In the genomic region with DNA sequence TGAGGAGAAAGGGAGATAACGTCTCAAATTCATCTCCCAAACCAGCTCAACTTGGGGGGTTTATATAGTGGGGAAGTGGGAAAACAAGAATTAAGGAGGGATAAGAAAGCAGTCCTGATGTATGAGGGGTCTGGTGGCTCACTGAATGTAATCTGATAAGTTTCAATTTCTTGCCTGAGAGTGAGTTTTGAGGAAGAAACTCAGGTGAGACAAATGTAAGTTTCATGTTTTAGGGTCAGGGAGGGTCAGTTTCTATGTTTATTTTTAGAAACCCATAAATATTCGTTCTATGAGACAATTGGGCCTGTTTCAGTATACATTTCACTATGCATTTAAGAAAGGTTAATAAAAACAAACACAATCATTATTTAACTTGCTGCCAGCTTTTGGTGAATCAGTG, we compare ENCODE assay signal across 14 cellular contexts.
A peak's percentile ranks its signal among the peaks of the same experiment; 100 is the strongest.
DNase-seq lines count a peak whose midpoint lies in the region; ATAC-seq, FAIRE-seq and TF ChIP-seq lines count a peak whose summit lies in the region.
"Had no signal": no experiment of that assay in that cellular context is flagged by ENCODE, and none has a peak within 500 bp of the region (broad histone marks: within the 10 kb centered on the region; RNA-seq: fewer than 3 reads in every experiment).

No MANE protein-coding gene starts in this region.

- no TSS peak for BruUV-seq in HepG2 (replicated peaks; lab: Mats Ljungman, UMichigan)

- peaks cover 4% of the 10 kb centered on the region for H3K9me3 Mint-ChIP-seq in mesothelial cell of epicardium

- peaks cover 2% of the 10 kb centered on the region for H3K36me3 Mint-ChIP-seq in mesothelial cell of epicardium
- H3K36me3 Mint-ChIP-seq: natural killer cell treated with Interleukin-12 subunit alpha and Interleukin-12 subunit beta and Interleukin-15 and Interleukin-18, amount 100 ng/mL, for 72 hours had no signal

- no peaks in the 10 kb centered on the region for H4K20me1 ChIP-seq in HepG2 (ENCODE audit: insufficient read depth, low read length)
- H4K20me1 ChIP-seq: BLaER1 had no signal

- no peaks in the 10 kb centered on the region; a peak in 1 of 5 replicates for H3K27me3 ChIP-seq in HepG2 (ENCODE audit: control insufficient read depth in 1 of 2, insufficient read depth in 2 of 2, low read length in 2 of 2)
- H3K27me3 ChIP-seq: BLaER1 had no signal

- no peak overlapping the region for H2AFZ ChIP-seq in HepG2 (ENCODE audit: low read length)

- no peak overlapping the region for H3K27ac ChIP-seq in HepG2 (ENCODE audit: extremely low read length, insufficient read depth, low read length)
- H3K27ac ChIP-seq: BLaER1 had no signal

- no peak for DNase-seq in mesothelial cell of epicardium (ENCODE audit: low spot score in 2 of 2, unreplicated experiment in 2 of 2)
- DNase-seq in Ammon's horn (ENCODE audit: low spot score) = no peak
- no peak for DNase-seq in HepG2 (ENCODE audit: low spot score)
- DNase-seq in stimulated activated naive CD4-positive, alpha-beta T cell treated with Interleukin-2 at 50 U/mL for 16 hours (lab: John Stamatoyannopoulos, UW) = no peak
- DNase-seq: activated T-cell treated with anti-CD3 and anti-CD28 coated beads, Interleukin-2, amount 50 U/mL, for 72 hours; dermis blood vessel endothelial cell; NCI-H226 had no signal

- no peak for FAIRE-seq in HepG2 (lab: Jason Lieb, UNC)

- H3K4me3 Mint-ChIP-seq in mesothelial cell of epicardium = peak overlapping the region; percentile 30
- H3K4me3 Mint-ChIP-seq: activated T-cell treated with anti-CD3 and anti-CD28 coated beads, Interleukin-2, amount 50 U/mL, for 72 hours; natural killer cell treated with Interleukin-12 subunit alpha and Interleukin-12 subunit beta and Interleukin-15 and Interleukin-18, amount 100 ng/mL, for 72 hours had no signal

- no peak for TF ChIP-seq POLR2A in HepG2 (IDR thresholded peaks at IDR 0.05; ENCODE audit: insufficient read depth in 1 of 2, low read depth in 2 of 2, low read length in 2 of 2)

- in situ Hi-C loops in HepG2 (cut with HindIII; ENCODE audit: extremely low pct_ligation_motif_present, low pct_unique_long_range_greater_than_20kb) = no loop called here

- H3K79me2 ChIP-seq in HepG2 (ENCODE audit: insufficient read depth, low read length) = no peaks in the 10 kb centered on the region

- WGBS in HepG2 (ENCODE audit: low lambda C conversion rate) = 0% methylated on average over 2 of the region's 2 CpGs

- H3K9ac ChIP-seq in HepG2 (ENCODE audit: insufficient read depth, low read depth, low read length) = no peak overlapping the region
- H3K9ac ChIP-seq: BLaER1 had no signal

- ATAC-seq in GM18870 (IDR thresholded peaks at IDR 0.05; ENCODE audit: unreplicated experiment) (peak; percentile 69), GM21717 (IDR thresholded peaks at IDR 0.05; ENCODE audit: unreplicated experiment) (peak; percentile 71), HG03103 (IDR thresholded peaks at IDR 0.05; ENCODE audit: low read depth, unreplicated experiment) (peak; percentile 77), HG03045 (IDR thresholded peaks at IDR 0.05; ENCODE audit: unreplicated experiment) (no peak), HepG2 (no peak)
- ATAC-seq: activated T-cell treated with anti-CD3 and anti-CD28 coated beads, Interleukin-2, amount 50 U/mL, for 72 hours; natural killer cell treated with Interleukin-12 subunit alpha and Interleukin-12 subunit beta and Interleukin-15 and Interleukin-18, amount 100 ng/mL, for 72 hours; sciatic nerve had no signal

- no peaks in the 10 kb centered on the region for H3K9me3 ChIP-seq in HepG2 (ENCODE audit: low read length)
- H3K9me3 ChIP-seq: BLaER1 had no signal

- no peak for TF ChIP-seq EP300 in HepG2 (IDR thresholded peaks at IDR 0.05; ENCODE audit: low read depth in 2 of 2, low read length in 2 of 2)
- TF ChIP-seq EP300 in HepG2 (CRISPR knock-in tag; IDR thresholded peaks at IDR 0.05; ENCODE audit: borderline replicate concordance) = no peak

- no peaks in the 10 kb centered on the region for H3K27me3 Mint-ChIP-seq in mesothelial cell of epicardium (ENCODE audit: low read depth)
- H3K27me3 Mint-ChIP-seq: natural killer cell treated with Interleukin-12 subunit alpha and Interleukin-12 subunit beta and Interleukin-15 and Interleukin-18, amount 100 ng/mL, for 72 hours had no signal

- POLR2A ChIA-PET in HepG2 (lab: Yijun Ruan, JAX) = no interaction called here

- no peaks in the 10 kb centered on the region for H3K36me3 ChIP-seq in HepG2 (replicated peaks in 1 of 2; ENCODE audit: control insufficient read depth in 1 of 2, insufficient read depth in 2 of 2, low read length in 2 of 2)
- H3K36me3 ChIP-seq: BLaER1 had no signal

- H3K4me3 ChIP-seq in HepG2 (replicated peaks in 1 of 3; ENCODE audit: insufficient read depth in 1 of 3, low read depth in 2 of 3, low read length in 3 of 3) = no peak overlapping the region
- H3K4me3 ChIP-seq: BLaER1 had no signal

- CTCF ChIA-PET in HepG2 (lab: Yijun Ruan, JAX; ENCODE audit: low intra/inter-chr PET ratio, low total read pairs) = no interaction called here

- peak overlapping the region; percentile 94 for H3K27ac Mint-ChIP-seq in mesothelial cell of epicardium
- H3K27ac Mint-ChIP-seq: activated T-cell treated with anti-CD3 and anti-CD28 coated beads, Interleukin-2, amount 50 U/mL, for 72 hours; natural killer cell treated with Interleukin-12 subunit alpha and Interleukin-12 subunit beta and Interleukin-15 and Interleukin-18, amount 100 ng/mL, for 72 hours had no signal

- no peak overlapping the region for H3K4me2 ChIP-seq in HepG2 (ENCODE audit: low read depth, low read length)
- H3K4me2 ChIP-seq: BLaER1 had no signal

- no peaks in the 10 kb centered on the region for H3K4me1 ChIP-seq in HepG2 (ENCODE audit: insufficient read depth, low read length)
- H3K4me1 ChIP-seq: BLaER1 had no signal

- TF ChIP-seq CTCF in mesothelial cell of epicardium (IDR thresholded peaks at IDR 0.05; ENCODE audit: unreplicated experiment) (no peak), HepG2 (CRISPR knock-in tag; IDR thresholded peaks at IDR 0.05) (no peak)

- peaks cover 58% of the 10 kb centered on the region for H3K4me1 Mint-ChIP-seq in mesothelial cell of epicardium

- no peak for TF ChIP-seq RAD21 in HepG2 (CRISPR knock-in tag; IDR thresholded peaks at IDR 0.05)

- intact Hi-C loops in HepG2 (cut with micrococcal nuclease; ENCODE audit: unreplicated experiment) = no loop called here

TF ChIP-seq in HepG2, 621 proteins besides CTCF, POLR2A, EP300 and RAD21 (continues in another document):
- TF ChIP-seq, protein P1, sequence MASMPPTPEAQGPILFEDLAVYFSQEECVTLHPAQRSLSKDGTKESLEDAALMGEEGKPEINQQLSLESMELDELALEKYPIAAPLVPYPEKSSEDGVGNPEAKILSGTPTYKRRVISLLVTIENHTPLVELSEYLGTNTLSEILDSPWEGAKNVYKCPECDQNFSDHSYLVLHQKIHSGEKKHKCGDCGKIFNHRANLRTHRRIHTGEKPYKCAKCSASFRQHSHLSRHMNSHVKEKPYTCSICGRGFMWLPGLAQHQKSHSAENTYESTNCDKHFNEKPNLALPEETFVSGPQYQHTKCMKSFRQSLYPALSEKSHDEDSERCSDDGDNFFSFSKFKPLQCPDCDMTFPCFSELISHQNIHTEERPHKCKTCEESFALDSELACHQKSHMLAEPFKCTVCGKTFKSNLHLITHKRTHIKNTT (CRISPR knock-in tag; IDR thresholded peaks at IDR 0.05) = no peak
- TF ChIP-seq, protein P2, sequence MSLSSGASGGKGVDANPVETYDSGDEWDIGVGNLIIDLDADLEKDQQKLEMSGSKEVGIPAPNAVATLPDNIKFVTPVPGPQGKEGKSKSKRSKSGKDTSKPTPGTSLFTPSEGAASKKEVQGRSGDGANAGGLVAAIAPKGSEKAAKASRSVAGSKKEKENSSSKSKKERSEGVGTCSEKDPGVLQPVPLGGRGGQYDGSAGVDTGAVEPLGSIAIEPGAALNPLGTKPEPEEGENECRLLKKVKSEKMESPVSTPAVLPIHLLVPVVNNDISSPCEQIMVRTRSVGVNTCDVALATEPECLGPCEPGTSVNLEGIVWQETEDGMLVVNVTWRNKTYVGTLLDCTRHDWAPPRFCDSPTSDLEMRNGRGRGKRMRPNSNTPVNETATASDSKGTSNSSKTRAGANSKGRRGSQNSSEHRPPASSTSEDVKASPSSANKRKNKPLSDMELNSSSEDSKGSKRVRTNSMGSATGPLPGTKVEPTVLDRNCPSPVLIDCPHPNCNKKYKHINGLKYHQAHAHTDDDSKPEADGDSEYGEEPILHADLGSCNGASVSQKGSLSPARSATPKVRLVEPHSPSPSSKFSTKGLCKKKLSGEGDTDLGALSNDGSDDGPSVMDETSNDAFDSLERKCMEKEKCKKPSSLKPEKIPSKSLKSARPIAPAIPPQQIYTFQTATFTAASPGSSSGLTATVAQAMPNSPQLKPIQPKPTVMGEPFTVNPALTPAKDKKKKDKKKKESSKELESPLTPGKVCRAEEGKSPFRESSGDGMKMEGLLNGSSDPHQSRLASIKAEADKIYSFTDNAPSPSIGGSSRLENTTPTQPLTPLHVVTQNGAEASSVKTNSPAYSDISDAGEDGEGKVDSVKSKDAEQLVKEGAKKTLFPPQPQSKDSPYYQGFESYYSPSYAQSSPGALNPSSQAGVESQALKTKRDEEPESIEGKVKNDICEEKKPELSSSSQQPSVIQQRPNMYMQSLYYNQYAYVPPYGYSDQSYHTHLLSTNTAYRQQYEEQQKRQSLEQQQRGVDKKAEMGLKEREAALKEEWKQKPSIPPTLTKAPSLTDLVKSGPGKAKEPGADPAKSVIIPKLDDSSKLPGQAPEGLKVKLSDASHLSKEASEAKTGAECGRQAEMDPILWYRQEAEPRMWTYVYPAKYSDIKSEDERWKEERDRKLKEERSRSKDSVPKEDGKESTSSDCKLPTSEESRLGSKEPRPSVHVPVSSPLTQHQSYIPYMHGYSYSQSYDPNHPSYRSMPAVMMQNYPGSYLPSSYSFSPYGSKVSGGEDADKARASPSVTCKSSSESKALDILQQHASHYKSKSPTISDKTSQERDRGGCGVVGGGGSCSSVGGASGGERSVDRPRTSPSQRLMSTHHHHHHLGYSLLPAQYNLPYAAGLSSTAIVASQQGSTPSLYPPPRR (CRISPR knock-in tag; IDR thresholded peaks at IDR 0.05; ENCODE audit: borderline replicate concordance) = no peak
- TF ChIP-seq ZNF878 (CRISPR knock-in tag; IDR thresholded peaks at IDR 0.05) = no peak
- no peak for TF ChIP-seq GPN1 (CRISPR knock-in tag; IDR thresholded peaks at IDR 0.05; ENCODE audit: borderline replicate concordance)
- TF ChIP-seq PHF20 (CRISPR knock-in tag; IDR thresholded peaks at IDR 0.05) = no peak
- TF ChIP-seq, protein P3, sequence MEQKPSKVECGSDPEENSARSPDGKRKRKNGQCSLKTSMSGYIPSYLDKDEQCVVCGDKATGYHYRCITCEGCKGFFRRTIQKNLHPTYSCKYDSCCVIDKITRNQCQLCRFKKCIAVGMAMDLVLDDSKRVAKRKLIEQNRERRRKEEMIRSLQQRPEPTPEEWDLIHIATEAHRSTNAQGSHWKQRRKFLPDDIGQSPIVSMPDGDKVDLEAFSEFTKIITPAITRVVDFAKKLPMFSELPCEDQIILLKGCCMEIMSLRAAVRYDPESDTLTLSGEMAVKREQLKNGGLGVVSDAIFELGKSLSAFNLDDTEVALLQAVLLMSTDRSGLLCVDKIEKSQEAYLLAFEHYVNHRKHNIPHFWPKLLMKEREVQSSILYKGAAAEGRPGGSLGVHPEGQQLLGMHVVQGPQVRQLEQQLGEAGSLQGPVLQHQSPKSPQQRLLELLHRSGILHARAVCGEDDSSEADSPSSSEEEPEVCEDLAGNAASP (CRISPR knock-in tag; IDR thresholded peaks at IDR 0.05; ENCODE audit: borderline replicate concordance) = no peak
- no peak for TF ChIP-seq HNRNPL (IDR thresholded peaks at IDR 0.05; ENCODE audit: low read depth, low read length)

Comparison
In these comparisons a context has a peak if more than half of its experiments do, and no peak if none do; other contexts are left out.
1. ATAC-seq: peak in GM18870 (single experiment), GM21717 (single experiment) and HG03103 (single experiment); none in HG03045 (single experiment) and HepG2 (single experiment).